In genomic region chr2:132584976-132585817, GRCh38 we compare ENCODE assay signal across 20 cellular contexts.
"Had no signal": no experiment of that assay in that cellular context is flagged by ENCODE, and none has a peak within 500 bp of the region (broad histone marks: within the 10 kb centered on the region; RNA-seq: fewer than 3 reads in every experiment).

No MANE protein-coding gene starts in this region.

- DNase-seq: IMR-90, Karpas-422, KG1, MG63, NCI-H1092, NCI-H1105 treated with DMSO at 0.1 percent for 48 hours, NCI-H1417 treated with DMSO at 0.1 percent for 48 hours, NCI-H146, NCI-H1694 treated with DMSO at 0.1 percent for 48 hours, NCI-H1930, NCI-H2081, NCI-H2107, NCI-H2227 treated with DMSO at 0.1 percent for 48 hours, NCI-H526 treated with DMSO at 0.1 percent for 48 hours, NCI-H748 treated with DMSO at 0.1 percent for 48 hours, SHP77, SK-N-SH, SW 1271 had no signal

- H3K4me3 ChIP-seq: MG63 had no signal

- H3K27ac ChIP-seq: RWPE1 had no signal

- H3K36me3 ChIP-seq: MG63 had no signal

- H3K9me2 ChIP-seq: SK-N-SH had no signal

- H3K27me3 ChIP-seq: MG63 had no signal

- H3K9me3 ChIP-seq: MG63, SK-N-SH had no signal

- ATAC-seq: HepG2 had no signal

- H3K4me2 ChIP-seq: SK-N-SH had no signal
